ENCODE assay signal across 18 cellular contexts in genomic region chr2:215883799-215884198, GRCh38.
DNase-seq lines count a peak whose midpoint lies in the region; ATAC-seq and TF ChIP-seq lines count a peak whose summit lies in the region.
"Had no signal": no experiment of that assay in that cellular context is flagged by ENCODE, and none has a peak within 500 bp of the region (broad histone marks: within the 10 kb centered on the region; RNA-seq: fewer than 3 reads in every experiment).

No MANE protein-coding gene starts in this region.

- no peaks in the 10 kb centered on the region for H3K27me3 ChIP-seq in naive thymus-derived CD4-positive, alpha-beta T cell (ENCODE audit: control insufficient read depth in 2 of 2, insufficient read depth in 2 of 2, low read length in 2 of 2)
- H3K27me3 ChIP-seq: pancreas had no signal

- TF ChIP-seq CTCF in chondrocyte (IDR thresholded peaks at IDR 0.05) = no peak

- DNase-seq in chondrocyte (ENCODE audit: low spot score) (no peak), NCI-H187 treated with DMSO at 0.1 percent for 48 hours (lab: John Stamatoyannopoulos, UW) (no peak), NOMO-1 (lab: John Stamatoyannopoulos, UW; ENCODE audit: unreplicated experiment in 2 of 2) (no peak), NCI-H1694 (lab: John Stamatoyannopoulos, UW) (no peak)
- DNase-seq in naive thymus-derived CD4-positive, alpha-beta T cell = no peak
- DNase-seq: activated CD8-positive, alpha-beta memory T cell treated with anti-CD3 and anti-CD28 coated beads, Interleukin-2, amount 10 ng/mL, durations not matched to agents 7 days and 5 days; amniotic stem cell; GDM1; HCEC 1CT; head of caudate nucleus; KG1; NCI-H2081 treated with DMSO at 0.1 percent for 48 hours; pancreas; stimulated activated CD4-positive, alpha-beta T cell treated with anti-CD3 and anti-CD28 coated beads, Interleukin-2, amount 100 ng/mL, for 48 hours had no signal

- POLR2A ChIA-PET in naive thymus-derived CD4-positive, alpha-beta T cell (lab: Charles Lee) = no interaction called here

- intact Hi-C loops in naive thymus-derived CD4-positive, alpha-beta T cell (cut with micrococcal nuclease) = no loop called here

- H3K4me3 Mint-ChIP-seq in chondrocyte (ENCODE audit: unreplicated experiment) = no peak overlapping the region
- no peak overlapping the region for H3K4me3 Mint-ChIP-seq in naive thymus-derived CD4-positive, alpha-beta T cell
- H3K4me3 Mint-ChIP-seq: activated CD8-positive, alpha-beta memory T cell treated with anti-CD3 and anti-CD28 coated beads, Interleukin-2, amount 10 ng/mL, durations not matched to agents 7 days and 5 days had no signal

- ATAC-seq in GM18517 (IDR thresholded peaks at IDR 0.05; ENCODE audit: unreplicated experiment) (peak; percentile 69), GM21515 (IDR thresholded peaks at IDR 0.05; ENCODE audit: unreplicated experiment) (peak; percentile 75), HG03066 (IDR thresholded peaks at IDR 0.05; ENCODE audit: low read depth, unreplicated experiment) (peak; percentile 56)
- ATAC-seq in naive thymus-derived CD4-positive, alpha-beta T cell = no peak
- ATAC-seq: activated CD8-positive, alpha-beta memory T cell treated with anti-CD3 and anti-CD28 coated beads, Interleukin-2, amount 10 ng/mL, durations not matched to agents 7 days and 5 days; Panc1; pancreas had no signal

- no peaks in the 10 kb centered on the region for H3K27me3 Mint-ChIP-seq in chondrocyte (ENCODE audit: low read depth)
- peaks cover 0 to 10% (median 6%) of the 10 kb centered on the region in 5 donors for H3K27me3 Mint-ChIP-seq in naive thymus-derived CD4-positive, alpha-beta T cell

- peak overlapping the region; percentile 96 for H3K27ac Mint-ChIP-seq in chondrocyte (ENCODE audit: unreplicated experiment)
- H3K27ac Mint-ChIP-seq in naive thymus-derived CD4-positive, alpha-beta T cell = no peak overlapping the region
- H3K27ac Mint-ChIP-seq: activated CD8-positive, alpha-beta memory T cell treated with anti-CD3 and anti-CD28 coated beads, Interleukin-2, amount 10 ng/mL, durations not matched to agents 7 days and 5 days had no signal

- no peak overlapping the region for H3K4me3 ChIP-seq in naive thymus-derived CD4-positive, alpha-beta T cell (ENCODE audit: low read length)
- H3K4me3 ChIP-seq: pancreas had no signal

- CTCF ChIA-PET in naive thymus-derived CD4-positive, alpha-beta T cell (lab: Charles Lee) = no interaction called here

- no peaks in the 10 kb centered on the region for H3K4me1 ChIP-seq in naive thymus-derived CD4-positive, alpha-beta T cell (ENCODE audit: control insufficient read depth in 2 of 2, insufficient read depth in 2 of 2, low read length in 2 of 2)
- H3K4me1 ChIP-seq: pancreas had no signal

- H3K9me3 ChIP-seq in naive thymus-derived CD4-positive, alpha-beta T cell (ENCODE audit: control insufficient read depth in 2 of 3, low read length in 3 of 3) = no peaks in the 10 kb centered on the region
- H3K9me3 ChIP-seq: pancreas had no signal

- H3K9me3 Mint-ChIP-seq in chondrocyte (ENCODE audit: low read depth) = peaks cover 10% of the 10 kb centered on the region
- H3K9me3 Mint-ChIP-seq in naive thymus-derived CD4-positive, alpha-beta T cell = no peaks in the 10 kb centered on the region

- H3K4me1 Mint-ChIP-seq in chondrocyte (ENCODE audit: low read depth) = peaks cover 87% of the 10 kb centered on the region
- H3K4me1 Mint-ChIP-seq in naive thymus-derived CD4-positive, alpha-beta T cell = no peaks in the 10 kb centered on the region
- H3K4me1 Mint-ChIP-seq: activated CD8-positive, alpha-beta memory T cell treated with anti-CD3 and anti-CD28 coated beads, Interleukin-2, amount 10 ng/mL, durations not matched to agents 7 days and 5 days had no signal

- H3K27ac ChIP-seq in naive thymus-derived CD4-positive, alpha-beta T cell (ENCODE audit: low read depth, low read length) = no peak overlapping the region
- H3K27ac ChIP-seq: pancreas had no signal

- H3K36me3 ChIP-seq in naive thymus-derived CD4-positive, alpha-beta T cell (ENCODE audit: control insufficient read depth in 2 of 3, insufficient read depth in 3 of 3, low read length in 3 of 3) = no peaks in the 10 kb centered on the region
- H3K36me3 ChIP-seq: pancreas had no signal

- no peaks in the 10 kb centered on the region for H3K36me3 Mint-ChIP-seq in chondrocyte (ENCODE audit: low read depth)
- no peaks in the 10 kb centered on the region for H3K36me3 Mint-ChIP-seq in naive thymus-derived CD4-positive, alpha-beta T cell
- H3K36me3 Mint-ChIP-seq: activated CD8-positive, alpha-beta memory T cell treated with anti-CD3 and anti-CD28 coated beads, Interleukin-2, amount 10 ng/mL, durations not matched to agents 7 days and 5 days had no signal
